ENCODE assay signal across 1 cellular context in the genomic region with DNA sequence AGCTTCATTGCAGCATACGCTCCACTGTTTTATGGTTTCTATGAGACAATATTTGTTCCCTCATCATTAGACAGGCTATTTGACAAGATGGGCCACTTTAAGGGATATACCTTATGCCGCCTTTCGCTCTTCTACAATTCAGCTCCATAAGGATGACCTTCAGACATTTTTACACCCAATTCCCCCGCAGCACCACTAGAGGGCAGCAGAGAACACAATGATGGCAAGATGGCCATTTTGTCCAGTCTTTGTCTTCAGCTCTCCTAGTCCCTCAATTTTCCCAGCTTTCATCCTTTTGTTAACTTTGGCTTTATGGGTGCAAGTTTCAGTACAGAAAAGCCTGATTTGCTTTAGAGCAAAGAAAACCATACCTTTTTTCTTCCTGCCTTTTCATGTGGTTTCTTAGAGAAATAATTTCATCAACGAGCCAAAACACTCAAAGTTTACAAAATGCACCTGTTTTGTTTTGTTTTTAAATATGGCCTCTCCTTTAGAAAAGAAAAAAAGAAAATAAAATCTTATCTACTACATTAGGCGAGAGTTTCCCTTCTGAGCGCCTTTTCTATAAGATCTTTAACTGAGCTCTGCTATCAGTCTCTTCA.
TF ChIP-seq lines count a peak whose summit lies in the region.

No MANE protein-coding gene starts in this region.

TF ChIP-seq in HepG2, 621 proteins besides CTCF, POLR2A, EP300 and RAD21 (continued from another document and continues in another):
- TF ChIP-seq, protein P1, sequence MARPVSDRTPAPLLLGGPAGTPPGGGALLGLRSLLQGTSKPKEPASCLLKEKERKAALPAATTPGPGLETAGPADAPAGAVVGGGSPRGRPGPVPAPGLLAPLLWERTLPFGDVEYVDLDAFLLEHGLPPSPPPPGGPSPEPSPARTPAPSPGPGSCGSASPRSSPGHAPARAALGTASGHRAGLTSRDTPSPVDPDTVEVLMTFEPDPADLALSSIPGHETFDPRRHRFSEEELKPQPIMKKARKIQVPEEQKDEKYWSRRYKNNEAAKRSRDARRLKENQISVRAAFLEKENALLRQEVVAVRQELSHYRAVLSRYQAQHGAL (CRISPR knock-in tag; IDR thresholded peaks at IDR 0.05; ENCODE audit: not compliant biosample characterization) = no peak
- TF ChIP-seq MBNL3 (CRISPR knock-in tag; conservative IDR thresholded peaks at IDR 0.05) (no peak), ZNF468 (CRISPR knock-in tag; IDR thresholded peaks at IDR 0.05) (no peak), HOXA5 (CRISPR knock-in tag; IDR thresholded peaks at IDR 0.05) (no peak), ATF7-NPFF (CRISPR knock-in tag; IDR thresholded peaks at IDR 0.05; ENCODE audit: low read depth) (no peak), RFXAP (CRISPR knock-in tag; IDR thresholded peaks at IDR 0.05; ENCODE audit: borderline replicate concordance) (no peak), RNF2 (conservative IDR thresholded peaks at IDR 0.05; ENCODE audit: low read depth) (no peak), ZNF816 (CRISPR knock-in tag; IDR thresholded peaks at IDR 0.05; ENCODE audit: borderline replicate concordance) (no peak), REXO4 (CRISPR knock-in tag; IDR thresholded peaks at IDR 0.05; ENCODE audit: borderline replicate concordance) (no peak), ZNF83 (CRISPR knock-in tag; IDR thresholded peaks at IDR 0.05; ENCODE audit: borderline replicate concordance) (no peak), PRMT3 (CRISPR knock-in tag; IDR thresholded peaks at IDR 0.05; ENCODE audit: borderline replicate concordance, low read depth) (no peak), STAG1 (CRISPR knock-in tag; IDR thresholded peaks at IDR 0.05) (peak; percentile 100), BORCS8-MEF2B (CRISPR knock-in tag; IDR thresholded peaks at IDR 0.05) (no peak), FIP1L1 (IDR thresholded peaks at IDR 0.05; ENCODE audit: borderline replicate concordance, insufficient read depth, low read depth, low read length) (no peak), PHB2 (IDR thresholded peaks at IDR 0.05; ENCODE audit: partially characterized antibody) (no peak), ZC3H13 (CRISPR knock-in tag; IDR thresholded peaks at IDR 0.05) (no peak), ZNF451 (CRISPR knock-in tag; IDR thresholded peaks at IDR 0.05) (no peak), ZBTB20 (CRISPR knock-in tag; IDR thresholded peaks at IDR 0.05; ENCODE audit: borderline replicate concordance, low read depth) (no peak), KDM2A (CRISPR knock-in tag; IDR thresholded peaks at IDR 0.05; ENCODE audit: borderline replicate concordance, low read depth) (no peak), SMAD9 (CRISPR knock-in tag; IDR thresholded peaks at IDR 0.05) (no peak), KLF13 (CRISPR knock-in tag; IDR thresholded peaks at IDR 0.05) (no peak), ZNF441 (CRISPR knock-in tag; IDR thresholded peaks at IDR 0.05; ENCODE audit: borderline replicate concordance) (no peak), ZNF484 (CRISPR knock-in tag; IDR thresholded peaks at IDR 0.05; ENCODE audit: borderline replicate concordance, low read depth) (no peak), MXD4 (CRISPR knock-in tag; IDR thresholded peaks at IDR 0.05) (no peak), ZNF629 (CRISPR knock-in tag; conservative IDR thresholded peaks at IDR 0.05) (no peak)
- TF ChIP-seq, protein P2, sequence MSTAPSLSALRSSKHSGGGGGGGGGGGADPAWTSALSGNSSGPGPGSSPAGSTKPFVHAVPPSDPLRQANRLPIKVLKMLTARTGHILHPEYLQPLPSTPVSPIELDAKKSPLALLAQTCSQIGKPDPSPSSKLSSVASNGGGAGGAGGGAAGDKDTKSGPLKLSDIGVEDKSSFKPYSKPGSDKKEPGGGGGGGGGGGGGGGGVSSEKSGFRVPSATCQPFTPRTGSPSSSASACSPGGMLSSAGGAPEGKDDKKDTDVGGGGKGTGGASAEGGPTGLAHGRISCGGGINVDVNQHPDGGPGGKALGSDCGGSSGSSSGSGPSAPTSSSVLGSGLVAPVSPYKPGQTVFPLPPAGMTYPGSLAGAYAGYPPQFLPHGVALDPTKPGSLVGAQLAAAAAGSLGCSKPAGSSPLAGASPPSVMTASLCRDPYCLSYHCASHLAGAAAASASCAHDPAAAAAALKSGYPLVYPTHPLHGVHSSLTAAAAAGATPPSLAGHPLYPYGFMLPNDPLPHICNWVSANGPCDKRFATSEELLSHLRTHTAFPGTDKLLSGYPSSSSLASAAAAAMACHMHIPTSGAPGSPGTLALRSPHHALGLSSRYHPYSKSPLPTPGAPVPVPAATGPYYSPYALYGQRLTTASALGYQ (CRISPR knock-in tag; IDR thresholded peaks at IDR 0.05) = no peak
- TF ChIP-seq, protein P3, sequence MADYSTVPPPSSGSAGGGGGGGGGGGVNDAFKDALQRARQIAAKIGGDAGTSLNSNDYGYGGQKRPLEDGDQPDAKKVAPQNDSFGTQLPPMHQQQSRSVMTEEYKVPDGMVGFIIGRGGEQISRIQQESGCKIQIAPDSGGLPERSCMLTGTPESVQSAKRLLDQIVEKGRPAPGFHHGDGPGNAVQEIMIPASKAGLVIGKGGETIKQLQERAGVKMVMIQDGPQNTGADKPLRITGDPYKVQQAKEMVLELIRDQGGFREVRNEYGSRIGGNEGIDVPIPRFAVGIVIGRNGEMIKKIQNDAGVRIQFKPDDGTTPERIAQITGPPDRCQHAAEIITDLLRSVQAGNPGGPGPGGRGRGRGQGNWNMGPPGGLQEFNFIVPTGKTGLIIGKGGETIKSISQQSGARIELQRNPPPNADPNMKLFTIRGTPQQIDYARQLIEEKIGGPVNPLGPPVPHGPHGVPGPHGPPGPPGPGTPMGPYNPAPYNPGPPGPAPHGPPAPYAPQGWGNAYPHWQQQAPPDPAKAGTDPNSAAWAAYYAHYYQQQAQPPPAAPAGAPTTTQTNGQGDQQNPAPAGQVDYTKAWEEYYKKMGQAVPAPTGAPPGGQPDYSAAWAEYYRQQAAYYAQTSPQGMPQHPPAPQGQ (CRISPR knock-in tag; IDR thresholded peaks at IDR 0.05; ENCODE audit: borderline replicate concordance) = no peak
- TF ChIP-seq, protein P4, sequence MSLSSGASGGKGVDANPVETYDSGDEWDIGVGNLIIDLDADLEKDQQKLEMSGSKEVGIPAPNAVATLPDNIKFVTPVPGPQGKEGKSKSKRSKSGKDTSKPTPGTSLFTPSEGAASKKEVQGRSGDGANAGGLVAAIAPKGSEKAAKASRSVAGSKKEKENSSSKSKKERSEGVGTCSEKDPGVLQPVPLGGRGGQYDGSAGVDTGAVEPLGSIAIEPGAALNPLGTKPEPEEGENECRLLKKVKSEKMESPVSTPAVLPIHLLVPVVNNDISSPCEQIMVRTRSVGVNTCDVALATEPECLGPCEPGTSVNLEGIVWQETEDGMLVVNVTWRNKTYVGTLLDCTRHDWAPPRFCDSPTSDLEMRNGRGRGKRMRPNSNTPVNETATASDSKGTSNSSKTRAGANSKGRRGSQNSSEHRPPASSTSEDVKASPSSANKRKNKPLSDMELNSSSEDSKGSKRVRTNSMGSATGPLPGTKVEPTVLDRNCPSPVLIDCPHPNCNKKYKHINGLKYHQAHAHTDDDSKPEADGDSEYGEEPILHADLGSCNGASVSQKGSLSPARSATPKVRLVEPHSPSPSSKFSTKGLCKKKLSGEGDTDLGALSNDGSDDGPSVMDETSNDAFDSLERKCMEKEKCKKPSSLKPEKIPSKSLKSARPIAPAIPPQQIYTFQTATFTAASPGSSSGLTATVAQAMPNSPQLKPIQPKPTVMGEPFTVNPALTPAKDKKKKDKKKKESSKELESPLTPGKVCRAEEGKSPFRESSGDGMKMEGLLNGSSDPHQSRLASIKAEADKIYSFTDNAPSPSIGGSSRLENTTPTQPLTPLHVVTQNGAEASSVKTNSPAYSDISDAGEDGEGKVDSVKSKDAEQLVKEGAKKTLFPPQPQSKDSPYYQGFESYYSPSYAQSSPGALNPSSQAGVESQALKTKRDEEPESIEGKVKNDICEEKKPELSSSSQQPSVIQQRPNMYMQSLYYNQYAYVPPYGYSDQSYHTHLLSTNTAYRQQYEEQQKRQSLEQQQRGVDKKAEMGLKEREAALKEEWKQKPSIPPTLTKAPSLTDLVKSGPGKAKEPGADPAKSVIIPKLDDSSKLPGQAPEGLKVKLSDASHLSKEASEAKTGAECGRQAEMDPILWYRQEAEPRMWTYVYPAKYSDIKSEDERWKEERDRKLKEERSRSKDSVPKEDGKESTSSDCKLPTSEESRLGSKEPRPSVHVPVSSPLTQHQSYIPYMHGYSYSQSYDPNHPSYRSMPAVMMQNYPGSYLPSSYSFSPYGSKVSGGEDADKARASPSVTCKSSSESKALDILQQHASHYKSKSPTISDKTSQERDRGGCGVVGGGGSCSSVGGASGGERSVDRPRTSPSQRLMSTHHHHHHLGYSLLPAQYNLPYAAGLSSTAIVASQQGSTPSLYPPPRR (CRISPR knock-in tag; IDR thresholded peaks at IDR 0.05; ENCODE audit: borderline replicate concordance) = no peak
- TF ChIP-seq, protein P5, sequence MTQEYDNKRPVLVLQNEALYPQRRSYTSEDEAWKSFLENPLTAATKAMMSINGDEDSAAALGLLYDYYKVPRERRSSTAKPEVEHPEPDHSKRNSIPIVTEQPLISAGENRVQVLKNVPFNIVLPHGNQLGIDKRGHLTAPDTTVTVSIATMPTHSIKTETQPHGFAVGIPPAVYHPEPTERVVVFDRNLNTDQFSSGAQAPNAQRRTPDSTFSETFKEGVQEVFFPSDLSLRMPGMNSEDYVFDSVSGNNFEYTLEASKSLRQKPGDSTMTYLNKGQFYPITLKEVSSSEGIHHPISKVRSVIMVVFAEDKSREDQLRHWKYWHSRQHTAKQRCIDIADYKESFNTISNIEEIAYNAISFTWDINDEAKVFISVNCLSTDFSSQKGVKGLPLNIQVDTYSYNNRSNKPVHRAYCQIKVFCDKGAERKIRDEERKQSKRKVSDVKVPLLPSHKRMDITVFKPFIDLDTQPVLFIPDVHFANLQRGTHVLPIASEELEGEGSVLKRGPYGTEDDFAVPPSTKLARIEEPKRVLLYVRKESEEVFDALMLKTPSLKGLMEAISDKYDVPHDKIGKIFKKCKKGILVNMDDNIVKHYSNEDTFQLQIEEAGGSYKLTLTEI (CRISPR knock-in tag; conservative IDR thresholded peaks at IDR 0.05) = no peak
- TF ChIP-seq, protein P6, sequence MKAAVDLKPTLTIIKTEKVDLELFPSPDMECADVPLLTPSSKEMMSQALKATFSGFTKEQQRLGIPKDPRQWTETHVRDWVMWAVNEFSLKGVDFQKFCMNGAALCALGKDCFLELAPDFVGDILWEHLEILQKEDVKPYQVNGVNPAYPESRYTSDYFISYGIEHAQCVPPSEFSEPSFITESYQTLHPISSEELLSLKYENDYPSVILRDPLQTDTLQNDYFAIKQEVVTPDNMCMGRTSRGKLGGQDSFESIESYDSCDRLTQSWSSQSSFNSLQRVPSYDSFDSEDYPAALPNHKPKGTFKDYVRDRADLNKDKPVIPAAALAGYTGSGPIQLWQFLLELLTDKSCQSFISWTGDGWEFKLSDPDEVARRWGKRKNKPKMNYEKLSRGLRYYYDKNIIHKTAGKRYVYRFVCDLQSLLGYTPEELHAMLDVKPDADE (CRISPR knock-in tag; IDR thresholded peaks at IDR 0.05) = no peak
- TF ChIP-seq, protein P7, sequence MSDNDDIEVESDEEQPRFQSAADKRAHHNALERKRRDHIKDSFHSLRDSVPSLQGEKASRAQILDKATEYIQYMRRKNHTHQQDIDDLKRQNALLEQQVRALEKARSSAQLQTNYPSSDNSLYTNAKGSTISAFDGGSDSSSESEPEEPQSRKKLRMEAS (IDR thresholded peaks at IDR 0.05) = no peak
- TF ChIP-seq, protein P8, sequence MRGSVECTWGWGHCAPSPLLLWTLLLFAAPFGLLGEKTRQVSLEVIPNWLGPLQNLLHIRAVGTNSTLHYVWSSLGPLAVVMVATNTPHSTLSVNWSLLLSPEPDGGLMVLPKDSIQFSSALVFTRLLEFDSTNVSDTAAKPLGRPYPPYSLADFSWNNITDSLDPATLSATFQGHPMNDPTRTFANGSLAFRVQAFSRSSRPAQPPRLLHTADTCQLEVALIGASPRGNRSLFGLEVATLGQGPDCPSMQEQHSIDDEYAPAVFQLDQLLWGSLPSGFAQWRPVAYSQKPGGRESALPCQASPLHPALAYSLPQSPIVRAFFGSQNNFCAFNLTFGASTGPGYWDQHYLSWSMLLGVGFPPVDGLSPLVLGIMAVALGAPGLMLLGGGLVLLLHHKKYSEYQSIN (CRISPR knock-in tag; IDR thresholded peaks at IDR 0.05; ENCODE audit: borderline replicate concordance) = no peak
- TF ChIP-seq, protein P9, sequence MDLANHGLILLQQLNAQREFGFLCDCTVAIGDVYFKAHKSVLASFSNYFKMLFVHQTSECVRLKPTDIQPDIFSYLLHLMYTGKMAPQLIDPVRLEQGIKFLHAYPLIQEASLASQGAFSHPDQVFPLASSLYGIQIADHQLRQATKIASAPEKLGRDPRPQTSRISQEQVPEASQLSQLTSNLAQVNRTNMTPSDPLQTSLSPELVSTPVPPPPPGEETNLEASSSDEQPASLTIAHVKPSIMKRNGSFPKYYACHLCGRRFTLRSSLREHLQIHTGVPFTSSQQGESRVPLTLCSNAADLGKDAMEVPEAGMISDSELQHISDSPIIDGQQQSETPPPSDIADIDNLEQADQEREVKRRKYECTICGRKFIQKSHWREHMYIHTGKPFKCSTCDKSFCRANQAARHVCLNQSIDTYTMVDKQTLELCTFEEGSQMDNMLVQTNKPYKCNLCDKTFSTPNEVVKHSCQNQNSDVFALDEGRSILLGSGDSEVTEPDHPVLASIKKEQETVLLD (CRISPR knock-in tag; IDR thresholded peaks at IDR 0.05; ENCODE audit: low read depth) = no peak
- TF ChIP-seq, protein P10, sequence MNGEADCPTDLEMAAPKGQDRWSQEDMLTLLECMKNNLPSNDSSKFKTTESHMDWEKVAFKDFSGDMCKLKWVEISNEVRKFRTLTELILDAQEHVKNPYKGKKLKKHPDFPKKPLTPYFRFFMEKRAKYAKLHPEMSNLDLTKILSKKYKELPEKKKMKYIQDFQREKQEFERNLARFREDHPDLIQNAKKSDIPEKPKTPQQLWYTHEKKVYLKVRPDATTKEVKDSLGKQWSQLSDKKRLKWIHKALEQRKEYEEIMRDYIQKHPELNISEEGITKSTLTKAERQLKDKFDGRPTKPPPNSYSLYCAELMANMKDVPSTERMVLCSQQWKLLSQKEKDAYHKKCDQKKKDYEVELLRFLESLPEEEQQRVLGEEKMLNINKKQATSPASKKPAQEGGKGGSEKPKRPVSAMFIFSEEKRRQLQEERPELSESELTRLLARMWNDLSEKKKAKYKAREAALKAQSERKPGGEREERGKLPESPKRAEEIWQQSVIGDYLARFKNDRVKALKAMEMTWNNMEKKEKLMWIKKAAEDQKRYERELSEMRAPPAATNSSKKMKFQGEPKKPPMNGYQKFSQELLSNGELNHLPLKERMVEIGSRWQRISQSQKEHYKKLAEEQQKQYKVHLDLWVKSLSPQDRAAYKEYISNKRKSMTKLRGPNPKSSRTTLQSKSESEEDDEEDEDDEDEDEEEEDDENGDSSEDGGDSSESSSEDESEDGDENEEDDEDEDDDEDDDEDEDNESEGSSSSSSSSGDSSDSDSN (CRISPR knock-in tag; IDR thresholded peaks at IDR 0.05) = no peak
- TF ChIP-seq, protein P11, sequence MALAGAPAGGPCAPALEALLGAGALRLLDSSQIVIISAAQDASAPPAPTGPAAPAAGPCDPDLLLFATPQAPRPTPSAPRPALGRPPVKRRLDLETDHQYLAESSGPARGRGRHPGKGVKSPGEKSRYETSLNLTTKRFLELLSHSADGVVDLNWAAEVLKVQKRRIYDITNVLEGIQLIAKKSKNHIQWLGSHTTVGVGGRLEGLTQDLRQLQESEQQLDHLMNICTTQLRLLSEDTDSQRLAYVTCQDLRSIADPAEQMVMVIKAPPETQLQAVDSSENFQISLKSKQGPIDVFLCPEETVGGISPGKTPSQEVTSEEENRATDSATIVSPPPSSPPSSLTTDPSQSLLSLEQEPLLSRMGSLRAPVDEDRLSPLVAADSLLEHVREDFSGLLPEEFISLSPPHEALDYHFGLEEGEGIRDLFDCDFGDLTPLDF (CRISPR knock-in tag; IDR thresholded peaks at IDR 0.05) = no peak
